In genomic region chr17:81635431-81635830, GRCh38 we compare ENCODE assay signal across 11 cellular contexts. TPM values are rescaled to one million over a fixed set of nuclear protein-coding genes. Genes with fewer than 3 reads are reported as not detected.
DNase-seq lines count a peak whose midpoint lies in the region; ATAC-seq, FAIRE-seq and TF ChIP-seq lines count a peak whose summit lies in the region.
"Had no signal": no experiment of that assay in that cellular context is flagged by ENCODE, and none has a peak within 500 bp of the region (broad histone marks: within the 10 kb centered on the region; RNA-seq: fewer than 3 reads in every experiment).

No MANE protein-coding gene starts in this region.

- no peak for DNase-seq in AG09309 (ENCODE audit: low read depth)
- no peak for DNase-seq in IMR-90
- DNase-seq in bronchial epithelial cell (ENCODE audit: low read depth), result peak; percentile 27
- no peak for DNase-seq in mucosa of descending colon
- DNase-seq in thyroid gland, result no peak
- DNase-seq in GM19238 (ENCODE audit: insufficient read length, low spot score), result no peak
- DNase-seq in DMS153 (lab: John Stamatoyannopoulos, UW), result no peak
- DNase-seq: cortex of kidney; stimulated activated CD4-positive, alpha-beta T cell treated with anti-CD3 and anti-CD28 coated beads, Interleukin-2, amount 100 ng/mL, for 24 hours had no signal

- H3K9me1 ChIP-seq in IMR-90 (ENCODE audit: insufficient read depth, low read length), result peaks cover 13% of the 10 kb centered on the region

- peaks cover 54% of the 10 kb centered on the region for H4K20me1 ChIP-seq in IMR-90 (ENCODE audit: insufficient read depth, low read length)

- CTCF ChIA-PET in IMR-90 (lab: Yijun Ruan, JAX), result no interaction called here

- H3K36me3 ChIP-seq in IMR-90 (ENCODE audit: control insufficient read depth, insufficient read depth, low read length), result peaks cover 4% of the 10 kb centered on the region; the same call in 1 of the 2 replicates
- peaks cover 2% of the 10 kb centered on the region for H3K36me3 ChIP-seq in bronchial epithelial cell (ENCODE audit: control insufficient read depth, insufficient read depth, low read length)
- H3K36me3 ChIP-seq in mucosa of descending colon (ENCODE audit: low read depth), result no peaks in the 10 kb centered on the region
- no peaks in the 10 kb centered on the region for H3K36me3 ChIP-seq in thyroid gland

- BruUV-seq in IMR-90 (replicated peaks; lab: Mats Ljungman, UMichigan), result TSS peak; percentile 67

- H3K9ac ChIP-seq in IMR-90 (ENCODE audit: low read depth, low read length), result 0 out of 2 replicates have a peak overlapping the region, but pooled peaks have one; percentile 75

- no peak for TF ChIP-seq RAD21 in IMR-90 (IDR thresholded peaks at IDR 0.05; ENCODE audit: low read length)

- H2BK20ac ChIP-seq in IMR-90 (ENCODE audit: low read depth, low read length), result no peak overlapping the region

- no peak overlapping the region for H3K18ac ChIP-seq in IMR-90 (ENCODE audit: low read depth, low read length)

- no peak overlapping the region for H3K14ac ChIP-seq in IMR-90 (replicated peaks; ENCODE audit: low read depth, low read length)

- peaks cover 3 to 32% of the 10 kb centered on the region in 2 experiments; a peak in 3 of 4 replicates for H3K79me1 ChIP-seq in IMR-90 (ENCODE audit: low read depth in 1 of 2, low read length in 2 of 2)

- ATAC-seq in IMR-90 (ENCODE audit: low read depth) (no peak), mucosa of descending colon (peak; percentile 37), GM21529 (IDR thresholded peaks at IDR 0.05; ENCODE audit: unreplicated experiment) (no peak)

- intact Hi-C loops in IMR-90 (cut with micrococcal nuclease), result no loop called here
- intact Hi-C loops in mucosa of descending colon (cut with DNase I, micrococcal nuclease), result no loop called here
- intact Hi-C loops in thyroid gland (cut with DNase I), result no loop called here

- H4K5ac ChIP-seq in IMR-90 (ENCODE audit: low read depth, low read length), result no peak overlapping the region

- H3K4me1 ChIP-seq in IMR-90 (ENCODE audit: control insufficient read depth, insufficient read depth, low read length) (peaks cover 6% of the 10 kb centered on the region), mucosa of descending colon (ENCODE audit: low read depth) (peaks cover 10% of the 10 kb centered on the region), thyroid gland (peaks cover 15 to 25% of the 10 kb centered on the region in 2 donors)

- in situ Hi-C loops in IMR-90 (cut with MboI; ENCODE audit: low sequenced_read_pairs), result no loop called here

- no peak overlapping the region for H2AK9ac ChIP-seq in IMR-90 (replicated peaks; ENCODE audit: low read depth, low read length, poor library complexity)

- no peaks in the 10 kb centered on the region for H3K9me3 ChIP-seq in IMR-90 (ENCODE audit: control insufficient read depth, insufficient read depth, low read length)
- H3K9me3 ChIP-seq in mucosa of descending colon, result no peaks in the 10 kb centered on the region
- H3K9me3 ChIP-seq in thyroid gland, result no peaks in the 10 kb centered on the region

- no peak overlapping the region for H2AK5ac ChIP-seq in IMR-90 (ENCODE audit: low read depth, low read length)

- FAIRE-seq in bronchial epithelial cell (lab: Jason Lieb, UNC), result no peak

- no peak overlapping the region for H3K56ac ChIP-seq in IMR-90 (ENCODE audit: extremely low read depth, insufficient read depth, low read length)

- no peak for TF ChIP-seq CTCF in AG09309 (IDR thresholded peaks at IDR 0.05; ENCODE audit: control insufficient read depth, insufficient read depth, low read depth, low read length, missing control alignments)
- TF ChIP-seq CTCF in IMR-90 (conservative IDR thresholded peaks at IDR 0.05; ENCODE audit: low read depth, low read length), result no peak
- no peak for TF ChIP-seq CTCF in bronchial epithelial cell (IDR thresholded peaks at IDR 0.05; ENCODE audit: insufficient read depth, low read length, severe bottlenecking)
- no peak for TF ChIP-seq CTCF in mucosa of descending colon (IDR thresholded peaks at IDR 0.05)
- no peak for TF ChIP-seq CTCF in thyroid gland (IDR thresholded peaks at IDR 0.05)

- no peak overlapping the region for H2AFZ ChIP-seq in IMR-90 (replicated peaks; ENCODE audit: low read length, poor library complexity)

- no peak overlapping the region for H2BK15ac ChIP-seq in IMR-90 (ENCODE audit: low read depth, low read length)

- H3K4ac ChIP-seq in IMR-90 (ENCODE audit: low read depth, low read length), result no peak overlapping the region

- H2BK120ac ChIP-seq in IMR-90 (ENCODE audit: low read depth, low read length), result no peak overlapping the region

- WGBS in IMR-90 (ENCODE audit: extremely low coverage in 2 of 2, insufficient read length in 1 of 2), 2 experiments, result 90% methylated on average over 2 of the region's 5 CpGs; no CpG with 5 or more reads in 1 of the 2 experiments
- WGBS in thyroid gland, 2 donors, result 60 to 92% methylated on average over 3 to 5 of the region's 5 CpGs

- H4K8ac ChIP-seq in IMR-90 (ENCODE audit: low read depth in 2 of 2, low read length in 2 of 2), result no peak overlapping the region

- H3K27ac ChIP-seq in IMR-90 (ENCODE audit: insufficient read depth, low read length), result no peak overlapping the region
- H3K27ac ChIP-seq in thyroid gland, result no peak overlapping the region

- H3K4me3 ChIP-seq in AG09309 (ENCODE audit: control insufficient read depth, low read depth, low read length) (peak overlapping the region; percentile 99), IMR-90 (ENCODE audit: insufficient read depth, low read depth, low read length) (peak overlapping the region; percentile 57; the same call in 1 of the 2 replicates), bronchial epithelial cell (ENCODE audit: low read depth, low read length) (no peak overlapping the region), mucosa of descending colon (no peak overlapping the region), thyroid gland (replicated peaks in 1 of 3) (no peak overlapping the region)

- H3K27me3 ChIP-seq in IMR-90 (ENCODE audit: control insufficient read depth, insufficient read depth, low read length) (no peaks in the 10 kb centered on the region), bronchial epithelial cell (ENCODE audit: control insufficient read depth, insufficient read depth, low read length) (no peaks in the 10 kb centered on the region), thyroid gland (no peaks in the 10 kb centered on the region)

- POLR2A ChIA-PET in IMR-90 (lab: Charles Lee; ENCODE audit: unreplicated experiment), result no interaction called here

- TF ChIP-seq POLR2A in IMR-90 (IDR thresholded peaks at IDR 0.05; ENCODE audit: low read depth, low read length) (no peak), thyroid gland (IDR thresholded peaks at IDR 0.05) (no peak)

- H3K23ac ChIP-seq in IMR-90 (ENCODE audit: low read depth, low read length), result peak overlapping the region; percentile 15; the same call in 1 of the 2 replicates

- dilution Hi-C loops in IMR-90 (cut with HindIII; ENCODE audit: low sequenced_read_pairs, unreplicated experiment), result no loop called here

- H3K4me2 ChIP-seq in IMR-90 (ENCODE audit: low read depth, low read length), result peak overlapping the region; percentile 88

- H4K91ac ChIP-seq in IMR-90 (ENCODE audit: insufficient read depth, low read depth, low read length), result no peak overlapping the region

- no peak overlapping the region for H2BK5ac ChIP-seq in IMR-90 (ENCODE audit: low read depth, low read length, poor library complexity, severe bottlenecking)

TF ChIP-seq in IMR-90, 13 proteins besides CTCF, POLR2A, EP300 and RAD21 (continues in another document):
- TF ChIP-seq CEBPB (IDR thresholded peaks at IDR 0.05; ENCODE audit: low read depth, low read length) (no peak), BHLHE40 (IDR thresholded peaks at IDR 0.05; ENCODE audit: low read depth, low read length) (no peak)

RNA-seq across cellular contexts. Expression of gene NPLOC4, which starts 1.5 kb away (rescaled TPM):
- 66.1 and 70.4 TPM in 2 replicates for total RNA-seq in IMR-90 (2012; rRNA removed)
- polyA plus RNA-seq in IMR-90 (2012; rRNA removed), result 74.9 and 78.3 TPM in 2 replicates
- 62.7 and 65.1 TPM in 2 replicates for polyA plus RNA-seq in IMR-90 (2012; cell fraction: cytosol; rRNA removed)
- polyA plus RNA-seq in IMR-90 (2012; cell fraction: nucleus; rRNA removed; ENCODE audit: low replicate concordance), result 101 and 121 TPM in 2 replicates
- 60.0 and 61.2 TPM in 2 replicates for total RNA-seq in bronchial epithelial cell
- total RNA-seq in mucosa of descending colon, result 10 to 100 TPM; 78.4 to 89.5 (median 78.6) TPM
- 10 to 100 TPM; 45.8 to 98.5 (median 58.1) TPM for total RNA-seq in thyroid gland

RNA-seq across cellular contexts. Expression of gene TSPAN10, which starts 1.6 kb away (rescaled TPM):
- 1.1 and 1.4 TPM in 2 replicates for total RNA-seq in IMR-90 (2012; rRNA removed)
- polyA plus RNA-seq in IMR-90 (2012; rRNA removed), result 4.5 and 5.3 TPM in 2 replicates
- 4.5 and 6.5 TPM in 2 replicates for polyA plus RNA-seq in IMR-90 (2012; cell fraction: cytosol; rRNA removed)
- polyA plus RNA-seq in IMR-90 (2012; cell fraction: nucleus; rRNA removed; ENCODE audit: low replicate concordance), result 4.2 and 13.3 TPM in 2 replicates
- total RNA-seq in bronchial epithelial cell, result 0.53 and 0.64 TPM in 2 replicates
- under 1 TPM; 0.27 to 0.47 (median 0.41) TPM for total RNA-seq in mucosa of descending colon
- 1 to 10 TPM in 1 of 4 donors, under 1 TPM in 2, not detected in 1; 0.29 to 2.6 (median 0.40) TPM for total RNA-seq in thyroid gland

RNA-seq across cellular contexts. Expression of gene PDE6G, which starts 20.9 kb away (rescaled TPM):
- total RNA-seq in IMR-90 (2012; rRNA removed) (not detected in 2 replicates), bronchial epithelial cell (not detected in 2 replicates), mucosa of descending colon (1 to 10 TPM in 1 of 3 donors, under 1 TPM in 1, not detected in 1; 0.39 to 1.2 TPM), thyroid gland (not detected)
- polyA plus RNA-seq in IMR-90 (2012; rRNA removed), result 1.3 and 2.7 TPM in 2 replicates
- 1.0 and 1.4 TPM in 2 replicates for polyA plus RNA-seq in IMR-90 (2012; cell fraction: cytosol; rRNA removed)
- 0.63 and 0.65 TPM in 2 replicates for polyA plus RNA-seq in IMR-90 (2012; cell fraction: nucleus; rRNA removed; ENCODE audit: low replicate concordance)
- total RNA-seq: RPMI7951 had no signal

RNA-seq across cellular contexts. Expression of gene OXLD1, which starts 31.0 kb away (rescaled TPM):
- 9.9 and 10.3 TPM in 2 replicates for total RNA-seq in IMR-90 (2012; rRNA removed)
- polyA plus RNA-seq in IMR-90 (2012; rRNA removed), result 22.3 and 26.4 TPM in 2 replicates
- 25.7 and 46.6 TPM in 2 replicates for polyA plus RNA-seq in IMR-90 (2012; cell fraction: cytosol; rRNA removed)
- polyA plus RNA-seq in IMR-90 (2012; cell fraction: nucleus; rRNA removed; ENCODE audit: low replicate concordance), result 52.8 and 86.9 TPM in 2 replicates
- total RNA-seq in bronchial epithelial cell, result 47.7 and 73.7 TPM in 2 replicates
- 10 to 100 TPM; 26.3 to 27.5 (median 26.8) TPM for total RNA-seq in mucosa of descending colon
- 10 to 100 TPM; 20.5 to 46.3 (median 34.2) TPM for total RNA-seq in thyroid gland

RNA-seq across cellular contexts. Expression of gene CCDC137, which starts 31.1 kb away (rescaled TPM):
- 7.5 and 9.2 TPM in 2 replicates for total RNA-seq in IMR-90 (2012; rRNA removed)
- 18.4 and 23.2 TPM in 2 replicates for polyA plus RNA-seq in IMR-90 (2012; rRNA removed)
- 16.7 and 34.8 TPM in 2 replicates for polyA plus RNA-seq in IMR-90 (2012; cell fraction: cytosol; rRNA removed)
- 12.3 and 18.2 TPM in 2 replicates for polyA plus RNA-seq in IMR-90 (2012; cell fraction: nucleus; rRNA removed; ENCODE audit: low replicate concordance)
- 6.8 and 10.2 TPM in 2 replicates for total RNA-seq in bronchial epithelial cell
- 10 to 100 TPM; 15.5 to 19.6 (median 15.6) TPM for total RNA-seq in mucosa of descending colon
- total RNA-seq in thyroid gland, result 10 to 100 TPM in 1 of 4 donors, 1 to 10 TPM in 3; 4.4 to 11.4 (median 8.8) TPM

Comparison
In these comparisons a context has a peak if more than half of its experiments do, and no peak if none do; other contexts are left out.
1. H3K4me3 ChIP-seq: peak in AG09309 (single experiment) and IMR-90 (single experiment); none in bronchial epithelial cell (single experiment), mucosa of descending colon (single experiment) and thyroid gland (0 of 3).